8 cellular contexts compared by ENCODE assay signal in genomic region chr1:1421147-1421906, GRCh38. TPM values are rescaled to one million over a fixed set of nuclear protein-coding genes. Genes with fewer than 3 reads are reported as not detected.
A peak's percentile ranks its signal among the peaks of the same experiment; 100 is the strongest.
DNase-seq lines count a peak whose midpoint lies in the region; ATAC-seq and TF ChIP-seq lines count a peak whose summit lies in the region.

Gene ANKRD65, minus strand, starts transcription at chr1:1421276. Its CDS starts 271 bp downstream, at chr1:1421005.

- H3K27ac ChIP-seq in HUES64 (ENCODE audit: low read depth, low read length) (peak within 1 kb of the TSS; percentile 49), RWPE1 (peak within 1 kb of the TSS; percentile 75), stomach (peak within 1 kb of the TSS; percentile 26 to 87 (median 55)), A673 (ENCODE audit: low read depth, low read length, poor library complexity, severe bottlenecking) (no peak within 1 kb of the TSS)
- H3K27ac ChIP-seq in naive thymus-derived CD4-positive, alpha-beta T cell (ENCODE audit: low read depth, low read length), result no peak within 1 kb of the TSS

- BruUV-seq in A673 (replicated peaks; lab: Mats Ljungman, UMichigan), result no TSS peak

- 0 out of 2 replicates have a peak within 1 kb of the TSS, but pooled peaks have one; percentile 9 for H3K9ac ChIP-seq in HUES64 (ENCODE audit: low read depth, low read length)

- no peak within 1 kb of the TSS for H3K27ac Mint-ChIP-seq in naive thymus-derived CD4-positive, alpha-beta T cell

- POLR2A ChIA-PET in RWPE1 (lab: Yijun Ruan, JAX; ENCODE audit: low non-redundant PET), result interaction anchor here (0.9 kb wide), 1 partner anchor 13 kb away, joined by 3 read pairs; no protein-coding TSS in a partner anchor
- POLR2A ChIA-PET in A673 (lab: Charles Lee; ENCODE audit: low non-redundant PET), result no interaction called here
- POLR2A ChIA-PET in naive thymus-derived CD4-positive, alpha-beta T cell (lab: Charles Lee), result interaction anchor here (0.5 to 0.7 kb wide), 2 partner anchors 10 to 18 kb away, joined by 3 read pairs; no protein-coding TSS in a partner anchor

- no peaks in the 10 kb centered on the region for H3K27me3 ChIP-seq in HUES64 (ENCODE audit: insufficient read depth, low read length)
- H3K27me3 ChIP-seq in stomach, result peaks cover 0 to 23% (median 0%) of the 10 kb centered on the region in 3 donors
- no peaks in the 10 kb centered on the region for H3K27me3 ChIP-seq in A673 (replicated peaks; ENCODE audit: insufficient read depth, low read depth, low read length, poor library complexity)
- H3K27me3 ChIP-seq in naive thymus-derived CD4-positive, alpha-beta T cell (ENCODE audit: control insufficient read depth in 2 of 2, insufficient read depth in 2 of 2, low read length in 2 of 2), result no peaks in the 10 kb centered on the region

- H3K9me3 ChIP-seq in HUES64 (ENCODE audit: insufficient read depth, low read depth, low read length), result no peaks in the 10 kb centered on the region
- H3K9me3 ChIP-seq in stomach, result no peaks in the 10 kb centered on the region
- H3K9me3 ChIP-seq in A673 (ENCODE audit: low read depth, low read length, poor library complexity, severe bottlenecking), result no peaks in the 10 kb centered on the region
- H3K9me3 ChIP-seq in naive thymus-derived CD4-positive, alpha-beta T cell (ENCODE audit: control insufficient read depth in 2 of 3, low read length in 3 of 3), result no peaks in the 10 kb centered on the region

- peaks cover 0 to 6% (median 0%) of the 10 kb centered on the region in 7 donors for H3K4me1 Mint-ChIP-seq in naive thymus-derived CD4-positive, alpha-beta T cell

- H3K4me1 ChIP-seq in HUES64 (ENCODE audit: insufficient read depth, low read length), result peaks cover 23% of the 10 kb centered on the region
- peaks cover 15 to 46% (median 35%) of the 10 kb centered on the region in 4 donors for H3K4me1 ChIP-seq in stomach
- H3K4me1 ChIP-seq in A673 (ENCODE audit: insufficient read depth, low read length, poor library complexity, severe bottlenecking), result no peaks in the 10 kb centered on the region
- H3K4me1 ChIP-seq in naive thymus-derived CD4-positive, alpha-beta T cell (ENCODE audit: control insufficient read depth in 2 of 2, insufficient read depth in 2 of 2, low read length in 2 of 2), result no peaks in the 10 kb centered on the region

- 76% methylated on average over 18 of the region's 18 CpGs for WGBS in HUES64
- WGBS in stomach, 5 donors, result 58 to 71% (median 66%) methylated on average over 11 to 18 of the region's 18 CpGs

- H3K36me3 ChIP-seq in HUES64 (ENCODE audit: insufficient read depth, low read length) (no peaks in the 10 kb centered on the region), stomach (no peaks in the 10 kb centered on the region), A673 (ENCODE audit: insufficient read depth, low read length, poor library complexity, severe bottlenecking) (no peaks in the 10 kb centered on the region)
- H3K36me3 ChIP-seq in naive thymus-derived CD4-positive, alpha-beta T cell (ENCODE audit: control insufficient read depth in 2 of 3, insufficient read depth in 3 of 3, low read length in 3 of 3), result no peaks in the 10 kb centered on the region

- no peak for TF ChIP-seq EP300 in stomach (IDR thresholded peaks at IDR 0.05)

- TF ChIP-seq POLR2A in stomach (IDR thresholded peaks at IDR 0.05), result no peak

- intact Hi-C loops in stomach (cut with DNase I; ENCODE audit: low total_unique reads) (no loop called here), A673 (cut with micrococcal nuclease; ENCODE audit: unreplicated experiment) (no loop called here)
- intact Hi-C loops in naive thymus-derived CD4-positive, alpha-beta T cell (cut with micrococcal nuclease), result no loop called here

- no peak within 1 kb of the TSS for H3K4me3 ChIP-seq in HUES64 (ENCODE audit: low read length)
- peak within 1 kb of the TSS; percentile 39 to 51 (median 50) for H3K4me3 ChIP-seq in stomach
- no peak within 1 kb of the TSS for H3K4me3 ChIP-seq in A673 (ENCODE audit: low read depth, low read length, poor library complexity, severe bottlenecking)
- H3K4me3 ChIP-seq in naive thymus-derived CD4-positive, alpha-beta T cell (ENCODE audit: low read length), result no peak within 1 kb of the TSS

- TF ChIP-seq CTCF in RWPE1 (conservative IDR thresholded peaks at IDR 0.05; ENCODE audit: low read depth) (no peak), stomach (IDR thresholded peaks at IDR 0.05) (no peak), A673 (conservative IDR thresholded peaks at IDR 0.05; ENCODE audit: low read depth, low read length) (no peak)

- H3K9me3 Mint-ChIP-seq in naive thymus-derived CD4-positive, alpha-beta T cell, result peaks cover 0 to 2% (median 0%) of the 10 kb centered on the region in 11 donors

- CTCF ChIA-PET in RWPE1 (lab: Yijun Ruan, JAX) (interaction anchor here (0.5 to 1.4 kb wide), 3 partner anchors 14 to 69 kb away, joined by 3 read pairs; no protein-coding TSS in a partner anchor), A673 (lab: Charles Lee) (interaction anchor here (0.7 kb wide), 1 partner anchor 49 kb away, joined by 9 read pairs; no protein-coding TSS in a partner anchor)
- CTCF ChIA-PET in naive thymus-derived CD4-positive, alpha-beta T cell (lab: Charles Lee), result no interaction called here

- H3K4me3 Mint-ChIP-seq in naive thymus-derived CD4-positive, alpha-beta T cell, result peak within 1 kb of the TSS in 5 of 10 donors; percentile 41 to 70 (median 48)

- H3K36me3 Mint-ChIP-seq in naive thymus-derived CD4-positive, alpha-beta T cell, result no peaks in the 10 kb centered on the region

- no peak for ATAC-seq in HG03097 (IDR thresholded peaks at IDR 0.05; ENCODE audit: low FRiP score, unreplicated experiment)
- ATAC-seq in naive thymus-derived CD4-positive, alpha-beta T cell, result no peak

- DNase-seq in RWPE1 (ENCODE audit: low spot score) (peak; percentile 64), iPS-NIHi11 (ENCODE audit: low spot score) (peak; percentile 5), stomach (no peak), A673 (ENCODE audit: low spot score) (no peak)
- DNase-seq in activated CD8-positive, alpha-beta memory T cell treated with anti-CD3 and anti-CD28 coated beads, Interleukin-2, amount 50 U/mL, for 4 hours, result no peak
- no peak for DNase-seq in naive thymus-derived CD4-positive, alpha-beta T cell

- peaks cover 0 to 33% (median 21%) of the 10 kb centered on the region in 5 donors for H3K27me3 Mint-ChIP-seq in naive thymus-derived CD4-positive, alpha-beta T cell

RNA-seq across cellular contexts. Expression of gene ANKRD65, which starts in this region (rescaled TPM):
- 0.95 TPM for polyA plus RNA-seq in HUES64 (2013, experiment 1 of 2)
- polyA plus RNA-seq in HUES64 (2013, experiment 2 of 2), result 1.2 TPM
- total RNA-seq in stomach, result 10 to 100 TPM in 1 of 5 donors, 1 to 10 TPM in 2, under 1 TPM in 1, not detected in 1; 0.89 to 13.6 (median 4.7) TPM
- polyA plus RNA-seq in stomach, result 10 to 100 TPM in 2 of 3 donors, 1 to 10 TPM in 1; 8.7 to 13.5 (median 13.3) TPM
- total RNA-seq in A673 (2021), result not detected in 2 replicates
- total RNA-seq in naive thymus-derived CD4-positive, alpha-beta T cell, result not detected
- polyA plus RNA-seq in naive thymus-derived CD4-positive, alpha-beta T cell, result not detected

Comparison
In these comparisons a context has a peak if more than half of its experiments do, and no peak if none do; other contexts are left out.
1. RNA of gene ANKRD65 (polyA plus RNA-seq): 8.7 to 13.5 TPM in stomach; not detected in naive thymus-derived CD4-positive, alpha-beta T cell; every median in the first group is over 4 times any median in the second.
2. H3K27ac ChIP-seq: peak in HUES64 (single experiment), RWPE1 (single experiment) and stomach (5 of 5); none in A673 (single experiment) and naive thymus-derived CD4-positive, alpha-beta T cell (single experiment).
3. H3K4me3 ChIP-seq: peak in stomach (4 of 4); none in HUES64 (single experiment), A673 (single experiment) and naive thymus-derived CD4-positive, alpha-beta T cell (single experiment).
4. DNase-seq: peak in RWPE1 (single experiment) and iPS-NIHi11 (single experiment); none in stomach (single experiment), A673 (single experiment), activated CD8-positive, alpha-beta memory T cell treated with anti-CD3 and anti-CD28 coated beads, Interleukin-2, amount 50 U/mL, for 4 hours (single experiment) and naive thymus-derived CD4-positive, alpha-beta T cell (0 of 9).